Comparison of ENCODE assay signal across 8 cellular contexts in genomic region chr6:53361549-53362031, GRCh38. TPM values are rescaled to one million over a fixed set of nuclear protein-coding genes. Genes with fewer than 3 reads are reported as not detected.
DNase-seq lines count a peak whose midpoint lies in the region; ATAC-seq and TF ChIP-seq lines count a peak whose summit lies in the region.

No MANE protein-coding gene starts in this region.

- no peak for TF ChIP-seq EP300 in esophagus muscularis mucosa (IDR thresholded peaks at IDR 0.05)

- no peak for TF ChIP-seq CTCF in AG10803 (conservative IDR thresholded peaks at IDR 0.05; ENCODE audit: low read length)
- no peak for TF ChIP-seq CTCF in foreskin fibroblast (IDR thresholded peaks at IDR 0.05; ENCODE audit: low read depth, low read length)
- TF ChIP-seq CTCF in PC-9 (conservative IDR thresholded peaks at IDR 0.05) = no peak
- TF ChIP-seq CTCF in esophagus muscularis mucosa (IDR thresholded peaks at IDR 0.05) = no peak

- no peaks in the 10 kb centered on the region for H3K79me2 ChIP-seq in PC-9 (ENCODE audit: low read depth)

- BruUV-seq in PC-9 (replicated peaks; lab: Mats Ljungman, UMichigan) = no TSS peak

- H3K9me2 ChIP-seq in PC-9 (ENCODE audit: insufficient read depth) = no peaks in the 10 kb centered on the region

- H3K4me3 ChIP-seq in AG10803 (ENCODE audit: low read length) = no peak overlapping the region
- H3K4me3 ChIP-seq in foreskin fibroblast (ENCODE audit: low read depth in 1 of 2, low read length in 2 of 2) = no peak overlapping the region
- no peak overlapping the region for H3K4me3 ChIP-seq in PC-9
- no peak overlapping the region for H3K4me3 ChIP-seq in esophagus muscularis mucosa

- H3K27ac ChIP-seq in PC-9 = no peak overlapping the region
- H3K27ac ChIP-seq in esophagus muscularis mucosa (replicated peaks in 1 of 4) = peak overlapping the region in 1 of 4 donors; percentile 11

- no peak overlapping the region for H2AFZ ChIP-seq in PC-9

- POLR2A ChIA-PET in PC-9 (lab: Charles Lee; ENCODE audit: unreplicated experiment) = no interaction called here

- no peak overlapping the region for H3K4me2 ChIP-seq in PC-9

- ATAC-seq in HG02981 (IDR thresholded peaks at IDR 0.05; ENCODE audit: unreplicated experiment) (peak; percentile 42), GM18498 (IDR thresholded peaks at IDR 0.05; ENCODE audit: unreplicated experiment) (no peak)

- intact Hi-C loops in PC-9 (cut with micrococcal nuclease; ENCODE audit: unreplicated experiment) = no loop called here
- intact Hi-C loops in esophagus muscularis mucosa (cut with DNase I) = loop anchor here (10.0 kb wide), 1 partner anchor 123 kb away; no protein-coding TSS in a partner anchor

- H3K9me3 ChIP-seq in PC-9 (ENCODE audit: insufficient read depth, low read depth) (no peaks in the 10 kb centered on the region), esophagus muscularis mucosa (no peaks in the 10 kb centered on the region)

- DNase-seq in AG10803 (ENCODE audit: low read depth) (peak; percentile 24), foreskin fibroblast (peak; percentile 77 to 83), PC-9 (no peak), esophagus muscularis mucosa (ENCODE audit: extremely low spot score) (no peak), HT-29 (ENCODE audit: low spot score) (no peak)
- peak; percentile 10 to 21 for DNase-seq in activated CD4-positive, alpha-beta T cell treated with anti-CD3 and anti-CD28 coated beads, Interleukin-2, amount 50 U/mL, for 4 hours

- peaks cover 28% of the 10 kb centered on the region for H3F3A ChIP-seq in PC-9 (ENCODE audit: insufficient read depth, low read depth)

- no peak for TF ChIP-seq POLR2A in esophagus muscularis mucosa (IDR thresholded peaks at IDR 0.05; ENCODE audit: low read depth)

- H3K27me3 ChIP-seq in PC-9 (ENCODE audit: insufficient read depth, low read depth) (no peaks in the 10 kb centered on the region), esophagus muscularis mucosa (no peaks in the 10 kb centered on the region)

- H4K20me1 ChIP-seq in PC-9 (ENCODE audit: insufficient read depth) = no peaks in the 10 kb centered on the region

- H3K4me1 ChIP-seq in PC-9 (replicated peaks; ENCODE audit: insufficient read depth) = peaks cover 36% of the 10 kb centered on the region
- H3K4me1 ChIP-seq in esophagus muscularis mucosa = peaks cover 11 to 19% (median 17%) of the 10 kb centered on the region in 4 donors

- H3K36me3 ChIP-seq in PC-9 (ENCODE audit: low read depth) (no peaks in the 10 kb centered on the region), esophagus muscularis mucosa (no peaks in the 10 kb centered on the region)

- CTCF ChIA-PET in PC-9 (lab: Charles Lee) = no interaction called here

- 81% methylated on average over 4 of the region's 4 CpGs for WGBS in esophagus muscularis mucosa

RNA-seq across cellular contexts. Expression of gene ELOVL5, which starts 12.8 kb away (rescaled TPM):
- total RNA-seq in PC-9 (2021) = 71.3 and 108 TPM in 2 replicates
- total RNA-seq in esophagus muscularis mucosa = 10 to 100 TPM; 55.2 to 80.2 (median 64.8) TPM
- not detected in 2 replicates for total RNA-seq in HT-29 (2014; rRNA removed; shearing (Covaris generic))

Comparison
In these comparisons a context has a peak if more than half of its experiments do, and no peak if none do; other contexts are left out.
1. DNase-seq: peak in AG10803 (single experiment), activated CD4-positive, alpha-beta T cell treated with anti-CD3 and anti-CD28 coated beads, Interleukin-2, amount 50 U/mL, for 4 hours (2 of 2) and foreskin fibroblast (2 of 2); none in PC-9 (0 of 2), esophagus muscularis mucosa (single experiment) and HT-29 (single experiment).
2. RNA of gene ELOVL5, which starts 12.8 kb away (total RNA-seq): 71.3 to 108 TPM in PC-9 and 55.2 to 80.2 TPM in esophagus muscularis mucosa; not detected in HT-29; every median in the first group is over 10 times any median in the second.